In genomic region chr12:57069522-57069921, GRCh38 we compare ENCODE assay signal across 8 cellular contexts. TPM values are rescaled to one million over a fixed set of nuclear protein-coding genes. Genes with fewer than 3 reads are reported as not detected.
DNase-seq lines count a peak whose midpoint lies in the region; ATAC-seq and TF ChIP-seq lines count a peak whose summit lies in the region.

No MANE protein-coding gene starts in this region.

- H3K4me3 Mint-ChIP-seq in T-cell (peak overlapping the region in 1 of 3 donors; percentile 6), MCF 10A (ENCODE audit: unreplicated experiment) (no peak overlapping the region)

- TF ChIP-seq CTCF in HFF-Myc (IDR thresholded peaks at IDR 0.05; ENCODE audit: low read depth, low read length, missing control alignments): peak; percentile 81
- peak; percentile 92 for TF ChIP-seq CTCF in NB4 (IDR thresholded peaks at IDR 0.05; ENCODE audit: low read depth, low read length)
- TF ChIP-seq CTCF in MCF 10A (IDR thresholded peaks at IDR 0.05; ENCODE audit: unreplicated experiment): peak; percentile 78

- peaks cover 17 to 31% (median 26%) of the 10 kb centered on the region in 3 donors for H3K4me1 Mint-ChIP-seq in T-cell
- peaks cover 12% of the 10 kb centered on the region for H3K4me1 Mint-ChIP-seq in MCF 10A (ENCODE audit: insufficient read depth, unreplicated experiment)

- TF ChIP-seq POLR2A in NB4 (IDR thresholded peaks at IDR 0.05; ENCODE audit: extremely low read depth, insufficient read length): no peak

- DNase-seq in NCI-H510A treated with DMSO at 0.1 percent for 48 hours (lab: John Stamatoyannopoulos, UW) (peak; percentile 82), NCI-H510A (lab: John Stamatoyannopoulos, UW) (no peak), HFF-Myc (ENCODE audit: extremely low read depth, low read depth) (peak; percentile 84), NB4 (ENCODE audit: low read depth) (peak; percentile 97), T-cell (peak in 29 of 34 experiments; percentile 30 to 66 (median 55)), MCF 10A (ENCODE audit: unreplicated experiment) (peak; percentile 86), inferior parietal cortex (ENCODE audit: extremely low spot score) (peak; percentile 90)

- CTCF ChIA-PET in T-cell (lab: Charles Lee) (interaction anchor here (0.6 to 6.9 kb wide), 27 partner anchors 9 to 591 kb away, joined by 3 to 201 read pairs (median 5); partner anchors contain the start of genes STAT6 (in 2 of the 2), LRP1 (in 1 of the 2) and NEMP1 (in 1 of the 2)), MCF 10A (lab: Yijun Ruan, JAX) (interaction anchor here (0.5 to 5.8 kb wide), 37 partner anchors 8 to 303 kb away, joined by 3 to 112 read pairs (median 4); partner anchors contain the start of genes NAB2, NEMP1 and STAT6)

- peak overlapping the region in 19 of 21 experiments; percentile 10 to 82 (median 47) for H3K27ac ChIP-seq in skin epidermis

- POLR2A ChIA-PET in T-cell (lab: Charles Lee): interaction anchor here (0.6 to 2.0 kb wide), 5 partner anchors 8 to 43 kb away, joined by 3 to 9 read pairs (median 3); partner anchors contain the start of gene STAT6 (in 1 of the 2)
- POLR2A ChIA-PET in MCF 10A (lab: Yijun Ruan, JAX): interaction anchor here (0.6 to 7.6 kb wide), 14 partner anchors 9 to 182 kb away, joined by 3 to 146 read pairs (median 7); partner anchors contain the start of genes NAB2, NEMP1, STAC3 and STAT6

- no peaks in the 10 kb centered on the region for H3K9me3 Mint-ChIP-seq in T-cell
- no peaks in the 10 kb centered on the region for H3K9me3 Mint-ChIP-seq in MCF 10A (ENCODE audit: unreplicated experiment)

- peak; percentile 98 to 100 (median 99) for ATAC-seq in T-cell (replicated peaks in 1 of 4)

- BruUV-seq in MCF 10A (replicated peaks; lab: Mats Ljungman, UMichigan): no TSS peak

- H3K4me3 ChIP-seq in HFF-Myc (replicated peaks; ENCODE audit: low read depth, low read length) (no peak overlapping the region), NB4 (ENCODE audit: low read depth, low read length) (no peak overlapping the region), skin epidermis (no peak overlapping the region)

- H3K27ac Mint-ChIP-seq in T-cell (peak overlapping the region; percentile 85 to 92), MCF 10A (ENCODE audit: low read depth, unreplicated experiment) (peak overlapping the region; percentile 83)

- intact Hi-C loops in MCF 10A (cut with micrococcal nuclease): loop anchor here (1.0 kb wide), 3 partner anchors 24 to 114 kb away; no protein-coding TSS in a partner anchor

- H3K36me3 Mint-ChIP-seq in T-cell (peaks cover 31% of the 10 kb centered on the region), MCF 10A (ENCODE audit: insufficient read depth, unreplicated experiment) (peaks cover 49% of the 10 kb centered on the region)

- H3K27me3 Mint-ChIP-seq in T-cell (no peaks in the 10 kb centered on the region), MCF 10A (ENCODE audit: insufficient read depth, unreplicated experiment) (no peaks in the 10 kb centered on the region)

RNA-seq across cellular contexts. Expression of gene NEMP1, which starts 9.1 kb away (rescaled TPM):
- total RNA-seq in T-cell: 10 to 100 TPM; 10.7 to 26.1 (median 19.9) TPM
- total RNA-seq in MCF 10A (2022): 17.5 and 22.5 TPM in 2 replicates

RNA-seq across cellular contexts. Expression of gene NAB2, which starts 19.4 kb away (rescaled TPM):
- total RNA-seq in T-cell (10 to 100 TPM in 3 of 5 donors, 1 to 10 TPM in 2; 4.2 to 21.6 (median 16.9) TPM), MCF 10A (2022) (25.8 and 30.6 TPM in 2 replicates)

RNA-seq across cellular contexts. Expression of gene MYO1A, which starts 19.6 kb away (rescaled TPM):
- total RNA-seq in T-cell: 1 to 10 TPM in 4 of 5 donors, under 1 TPM in 1; 0.54 to 2.2 (median 1.4) TPM
- 0.12 and 0.42 TPM in 2 replicates for total RNA-seq in MCF 10A (2022)

RNA-seq across cellular contexts. Expression of gene STAT6, which starts 41.6 kb away (rescaled TPM):
- total RNA-seq in T-cell (100 to 1,000 TPM; 227 to 348 (median 341) TPM), MCF 10A (2022) (99.7 and 122 TPM in 2 replicates)

RNA-seq across cellular contexts. Expression of gene TAC3, which starts 53.2 kb away (rescaled TPM):
- under 1 TPM in 2 of 5 donors, not detected in 3; 0.55 to 0.63 TPM for total RNA-seq in T-cell
- total RNA-seq in MCF 10A (2022): not detected in 2 replicates
